In the genomic region with DNA sequence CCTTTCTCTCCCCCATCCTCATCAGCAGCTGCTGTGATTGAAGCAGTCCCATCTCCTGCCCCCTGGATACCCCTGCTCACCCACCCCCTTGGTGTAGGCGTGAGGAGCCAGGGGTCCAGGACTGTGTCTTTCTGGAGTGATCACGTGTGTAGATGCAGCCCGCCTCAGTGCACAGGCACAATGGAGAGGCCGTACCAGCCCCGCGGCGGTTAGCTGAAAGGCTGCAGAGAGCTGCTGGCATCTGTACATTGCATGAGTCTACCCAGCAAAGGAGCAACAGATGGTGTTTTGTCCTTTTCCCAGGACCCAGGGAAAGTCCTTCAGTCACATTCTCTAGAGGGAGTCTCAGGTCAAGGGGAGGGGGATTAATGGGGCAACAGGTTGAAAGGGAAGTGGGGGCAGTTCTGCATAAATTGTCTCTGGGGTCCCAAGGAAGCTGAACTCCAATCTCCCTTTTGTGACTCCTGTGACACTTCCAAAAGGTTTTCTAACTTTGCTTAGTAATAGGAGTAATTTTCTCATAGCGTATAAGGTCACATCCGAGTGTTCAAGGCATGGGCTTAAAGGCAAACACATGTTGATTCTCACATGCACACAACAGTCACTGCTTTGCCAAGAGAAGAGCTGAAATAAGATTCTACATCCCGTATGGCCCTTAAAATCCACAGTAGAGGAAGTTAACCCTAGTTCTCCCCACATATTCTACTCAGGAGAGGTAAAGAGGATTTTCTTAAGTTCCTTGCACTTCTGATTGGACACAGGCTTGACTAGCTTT, we compare ENCODE assay signal across 1 cellular context.
TF ChIP-seq lines count a peak whose summit lies in the region.

No MANE protein-coding gene starts in this region.

TF ChIP-seq in HepG2, 621 proteins besides CTCF, POLR2A, EP300 and RAD21:
- no peak for TF ChIP-seq MAX (IDR thresholded peaks at IDR 0.05)
- TF ChIP-seq MAZ (IDR thresholded peaks at IDR 0.05; ENCODE audit: borderline replicate concordance, low read depth, low read length) = no peak
- no peak for TF ChIP-seq MAZ (CRISPR knock-in tag; IDR thresholded peaks at IDR 0.05; ENCODE audit: low read depth)
- TF ChIP-seq SMAD9 (CRISPR knock-in tag; IDR thresholded peaks at IDR 0.05) = no peak
- no peak for TF ChIP-seq FOXM1 (CRISPR knock-in tag; IDR thresholded peaks at IDR 0.05)
